In the genomic region with DNA sequence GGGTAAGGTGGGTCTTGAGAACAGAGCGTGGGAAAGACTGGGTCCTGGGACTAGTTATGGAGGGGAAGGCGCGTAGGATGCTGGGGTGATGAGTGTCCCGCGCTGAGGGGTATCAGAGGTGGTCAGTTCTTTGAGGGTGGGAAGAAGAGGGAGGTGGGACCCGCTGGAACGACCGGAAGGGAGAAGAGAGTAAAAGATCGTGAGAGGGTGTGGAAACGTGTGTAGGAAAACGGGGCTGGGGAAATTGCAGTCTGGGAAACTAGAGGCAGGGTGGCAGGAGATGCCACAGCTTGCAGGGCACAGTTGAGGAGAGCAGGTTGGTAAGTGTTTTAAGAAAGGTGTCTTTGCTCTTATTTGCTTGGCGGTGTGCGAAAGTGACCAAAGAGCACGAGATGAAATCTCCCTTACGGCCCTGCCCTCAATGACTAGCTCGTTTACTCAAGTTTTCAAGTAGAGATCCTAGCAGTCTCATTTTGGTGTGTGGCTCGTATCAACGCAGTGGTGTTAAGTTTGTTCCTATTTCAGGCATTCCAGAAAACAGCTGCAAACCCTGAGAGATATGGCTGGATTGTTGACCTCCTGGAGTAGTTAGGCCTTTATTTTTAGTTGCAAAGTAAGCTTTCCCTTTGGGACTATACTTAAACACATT, we compare ENCODE assay signal across 1 cellular context.
TF ChIP-seq lines count a peak whose summit lies in the region.

No MANE protein-coding gene starts in this region.

TF ChIP-seq in IMR-90, 13 proteins besides CTCF, POLR2A, EP300 and RAD21 (continued from another document):
- TF ChIP-seq, protein P1, sequence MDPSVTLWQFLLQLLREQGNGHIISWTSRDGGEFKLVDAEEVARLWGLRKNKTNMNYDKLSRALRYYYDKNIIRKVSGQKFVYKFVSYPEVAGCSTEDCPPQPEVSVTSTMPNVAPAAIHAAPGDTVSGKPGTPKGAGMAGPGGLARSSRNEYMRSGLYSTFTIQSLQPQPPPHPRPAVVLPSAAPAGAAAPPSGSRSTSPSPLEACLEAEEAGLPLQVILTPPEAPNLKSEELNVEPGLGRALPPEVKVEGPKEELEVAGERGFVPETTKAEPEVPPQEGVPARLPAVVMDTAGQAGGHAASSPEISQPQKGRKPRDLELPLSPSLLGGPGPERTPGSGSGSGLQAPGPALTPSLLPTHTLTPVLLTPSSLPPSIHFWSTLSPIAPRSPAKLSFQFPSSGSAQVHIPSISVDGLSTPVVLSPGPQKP (IDR thresholded peaks at IDR 0.05; ENCODE audit: borderline replicate concordance, low read depth, low read length) = no peak
- TF ChIP-seq FOS (IDR thresholded peaks at IDR 0.05; ENCODE audit: low read depth, low read length) (no peak), RFX5 (IDR thresholded peaks at IDR 0.05; ENCODE audit: low read depth, low read length) (no peak), NFE2L2 (IDR thresholded peaks at IDR 0.05; ENCODE audit: low read depth, low read length) (no peak), MXI1 (IDR thresholded peaks at IDR 0.05; ENCODE audit: borderline replicate concordance, low read depth, low read length) (no peak), RCOR1 (IDR thresholded peaks at IDR 0.05; ENCODE audit: insufficient replicate concordance, low read length) (no peak), SMC3 (IDR thresholded peaks at IDR 0.05; ENCODE audit: low read depth, low read length) (no peak), MAZ (IDR thresholded peaks at IDR 0.05; ENCODE audit: borderline replicate concordance, low read depth, low read length) (no peak), CHD1 (IDR thresholded peaks at IDR 0.05; ENCODE audit: low read depth, low read length) (no peak), CEBPB (IDR thresholded peaks at IDR 0.05; ENCODE audit: low read depth, low read length) (no peak), BHLHE40 (IDR thresholded peaks at IDR 0.05; ENCODE audit: low read depth, low read length) (no peak), USF2 (IDR thresholded peaks at IDR 0.05; ENCODE audit: low read depth, low read length) (no peak)
